ENCODE assay signal across 3 cellular contexts in genomic region chr4:63302792-63303191, GRCh38.
"Had no signal": no experiment of that assay in that cellular context is flagged by ENCODE, and none has a peak within 500 bp of the region (broad histone marks: within the 10 kb centered on the region; RNA-seq: fewer than 3 reads in every experiment).

No MANE protein-coding gene starts in this region.

- H3K4me3 ChIP-seq: GM12878 had no signal

- ATAC-seq: GM12878 had no signal

- DNase-seq: GDM1, GF-D8 had no signal
